ENCODE assay signal across 1 cellular context in genomic region chr14:104650057-104650980, GRCh38.
TF ChIP-seq lines count a peak whose summit lies in the region.

No MANE protein-coding gene starts in this region.

TF ChIP-seq in HepG2, 621 proteins besides CTCF, POLR2A, EP300 and RAD21 (continued from another document and continues in another):
- no peak for TF ChIP-seq ZNF558 (CRISPR knock-in tag; IDR thresholded peaks at IDR 0.05; ENCODE audit: borderline replicate concordance)
- no peak for TF ChIP-seq GPN1 (CRISPR knock-in tag; IDR thresholded peaks at IDR 0.05; ENCODE audit: borderline replicate concordance)
- no peak for TF ChIP-seq CENPT (CRISPR knock-in tag; IDR thresholded peaks at IDR 0.05; ENCODE audit: low read depth)
- no peak for TF ChIP-seq ZKSCAN1 (IDR thresholded peaks at IDR 0.05; ENCODE audit: low read length)
- TF ChIP-seq IRX3 (CRISPR knock-in tag; IDR thresholded peaks at IDR 0.05; ENCODE audit: borderline replicate concordance, low read depth), result no peak
- no peak for TF ChIP-seq LCORL (IDR thresholded peaks at IDR 0.05)
- TF ChIP-seq LCORL (CRISPR knock-in tag; IDR thresholded peaks at IDR 0.05), result no peak
- 0 out of 2 replicates have a peak, but pooled peaks have one; percentile 74 for TF ChIP-seq ZNF136 (CRISPR knock-in tag; IDR thresholded peaks at IDR 0.05; ENCODE audit: low read depth)
- TF ChIP-seq ZMYM2 (CRISPR knock-in tag; IDR thresholded peaks at IDR 0.05), result no peak
- peak; percentile 75; the same call in 1 of the 2 replicates for TF ChIP-seq BORCS8-MEF2B (CRISPR knock-in tag; IDR thresholded peaks at IDR 0.05)
- no peak for TF ChIP-seq ZNF232 (CRISPR knock-in tag; IDR thresholded peaks at IDR 0.05; ENCODE audit: borderline replicate concordance)
- peak; percentile 96 for TF ChIP-seq HNRNPK (IDR thresholded peaks at IDR 0.05; ENCODE audit: low read depth, low read length, poor library complexity, severe bottlenecking)
- TF ChIP-seq ZFX (CRISPR knock-in tag; IDR thresholded peaks at IDR 0.05; ENCODE audit: low read depth), result peak; percentile 32; the same call in 1 of the 2 replicates
- TF ChIP-seq SOX5 (CRISPR knock-in tag; IDR thresholded peaks at IDR 0.05; ENCODE audit: borderline replicate concordance), result peak; percentile 24; the same call in 1 of the 2 replicates
- TF ChIP-seq ZNF772 (CRISPR knock-in tag; IDR thresholded peaks at IDR 0.05), result peak; percentile 48; the same call in 1 of the 2 replicates
- no peak for TF ChIP-seq RBFOX2 (IDR thresholded peaks at IDR 0.05; ENCODE audit: low read depth, low read length)
- no peak for TF ChIP-seq STAT5B (CRISPR knock-in tag; IDR thresholded peaks at IDR 0.05)
- TF ChIP-seq ZNF446 (CRISPR knock-in tag; IDR thresholded peaks at IDR 0.05), result no peak
- no peak for TF ChIP-seq ZHX2 (IDR thresholded peaks at IDR 0.05; ENCODE audit: low read depth)
- TF ChIP-seq ZHX2 (CRISPR knock-in tag; IDR thresholded peaks at IDR 0.05; ENCODE audit: borderline replicate concordance), result no peak
- TF ChIP-seq ATF2 (CRISPR knock-in tag; IDR thresholded peaks at IDR 0.05), result no peak
- no peak for TF ChIP-seq ZNF569 (CRISPR knock-in tag; IDR thresholded peaks at IDR 0.05; ENCODE audit: borderline replicate concordance)
- peak; percentile 76 to 80; a peak in 3 of 4 replicates for TF ChIP-seq HMGXB4 (CRISPR knock-in tag; IDR thresholded peaks at IDR 0.05; ENCODE audit: borderline replicate concordance in 1 of 2, low read depth in 1 of 2)
- no peak for TF ChIP-seq ZNF749 (CRISPR knock-in tag; IDR thresholded peaks at IDR 0.05; ENCODE audit: borderline replicate concordance)
- TF ChIP-seq THAP8 (CRISPR knock-in tag; IDR thresholded peaks at IDR 0.05; ENCODE audit: borderline replicate concordance), result no peak
- TF ChIP-seq KLF11 (CRISPR knock-in tag; IDR thresholded peaks at IDR 0.05), result no peak
- no peak for TF ChIP-seq HNF1A (IDR thresholded peaks at IDR 0.05; ENCODE audit: low read depth)
- TF ChIP-seq HNF1A (CRISPR knock-in tag; IDR thresholded peaks at IDR 0.05; ENCODE audit: borderline replicate concordance), result no peak
- no peak for TF ChIP-seq ATAD3A (CRISPR knock-in tag; IDR thresholded peaks at IDR 0.05)
- no peak for TF ChIP-seq ZNF329 (CRISPR knock-in tag; IDR thresholded peaks at IDR 0.05; ENCODE audit: low read depth)
- no peak for TF ChIP-seq ZNF737 (CRISPR knock-in tag; IDR thresholded peaks at IDR 0.05; ENCODE audit: borderline replicate concordance)
- no peak for TF ChIP-seq ZNF639 (CRISPR knock-in tag; conservative IDR thresholded peaks at IDR 0.05)
- TF ChIP-seq MAZ (IDR thresholded peaks at IDR 0.05; ENCODE audit: borderline replicate concordance, low read depth, low read length), result no peak; the same call in 1 of the 2 replicates
- no peak for TF ChIP-seq MAZ (CRISPR knock-in tag; IDR thresholded peaks at IDR 0.05; ENCODE audit: low read depth)
- TF ChIP-seq SMYD3 (CRISPR knock-in tag; IDR thresholded peaks at IDR 0.05), result no peak
- TF ChIP-seq EHMT2 (IDR thresholded peaks at IDR 0.05; ENCODE audit: borderline replicate concordance, low read depth, low read length), result no peak
- no peak for TF ChIP-seq ZNF460 (CRISPR knock-in tag; IDR thresholded peaks at IDR 0.05; ENCODE audit: borderline replicate concordance)
- no peak for TF ChIP-seq E2F1 (CRISPR knock-in tag; IDR thresholded peaks at IDR 0.05)
- no peak for TF ChIP-seq REST (IDR thresholded peaks at IDR 0.05; ENCODE audit: borderline replicate concordance in 1 of 2, low read depth in 1 of 2, low read length in 2 of 2)
- no peak for TF ChIP-seq TRIM24 (CRISPR knock-in tag; IDR thresholded peaks at IDR 0.05)
- no peak for TF ChIP-seq ESRRA (CRISPR knock-in tag; IDR thresholded peaks at IDR 0.05; ENCODE audit: low read depth)
